ENCODE assay signal across 6 cellular contexts in genomic region chr12:53230971-53231858, GRCh38. TPM values are rescaled to one million over a fixed set of nuclear protein-coding genes. Genes with fewer than 3 reads are reported as not detected.
DNase-seq lines count a peak whose midpoint lies in the region; ATAC-seq and TF ChIP-seq lines count a peak whose summit lies in the region.

No MANE protein-coding gene starts in this region.

- peak overlapping the region; percentile 77 to 90 for H3K27ac ChIP-seq in ovary

- TF ChIP-seq CTCF in HFF-Myc (IDR thresholded peaks at IDR 0.05; ENCODE audit: low read depth, low read length, missing control alignments) (no peak), choroid plexus epithelial cell (conservative IDR thresholded peaks at IDR 0.05; ENCODE audit: low read depth, low read length) (no peak), ovary (IDR thresholded peaks at IDR 0.05) (no peak)

- no peaks in the 10 kb centered on the region for H3K36me3 ChIP-seq in ovary

- H3K4me1 ChIP-seq in ovary (ENCODE audit: insufficient read depth), result peaks cover 19% of the 10 kb centered on the region

- DNase-seq in HFF-Myc (ENCODE audit: extremely low read depth, low read depth) (no peak), choroid plexus epithelial cell (ENCODE audit: low read depth) (no peak), ovary (no peak), pons (ENCODE audit: low spot score) (no peak)
- DNase-seq in stimulated activated CD4-positive, alpha-beta T cell treated with anti-CD3 and anti-CD28 coated beads, Interleukin-2, amount 100 ng/mL, for 48 hours, result no peak

- intact Hi-C loops in ovary (cut with DNase I), result no loop called here

- no peak for ATAC-seq in HG03520 (IDR thresholded peaks at IDR 0.05; ENCODE audit: unreplicated experiment)

- TF ChIP-seq POLR2A in ovary (IDR thresholded peaks at IDR 0.05), result no peak

- no peaks in the 10 kb centered on the region for H3K27me3 ChIP-seq in ovary

- no peak for TF ChIP-seq EP300 in ovary (IDR thresholded peaks at IDR 0.05)

- no peaks in the 10 kb centered on the region for H3K9me3 ChIP-seq in ovary

- WGBS in ovary, 3 donors, result 42 to 44% (median 43%) methylated on average over 16 to 19 of the region's 19 CpGs

- H3K4me3 ChIP-seq in HFF-Myc (replicated peaks; ENCODE audit: low read depth, low read length) (peak overlapping the region; percentile 62), choroid plexus epithelial cell (ENCODE audit: low read depth, low read length) (peak overlapping the region; percentile 59), ovary (peak overlapping the region; percentile 68)

RNA-seq across cellular contexts. Expression of gene RARG, which starts 0.8 kb away (rescaled TPM):
- 10 to 100 TPM in 6 of 7 donors, 1 to 10 TPM in 1; 8.7 to 37.0 (median 31.7) TPM for total RNA-seq in ovary
- polyA plus RNA-seq in ovary, result 10 to 100 TPM; 18.8 to 22.0 TPM

RNA-seq across cellular contexts. Expression of gene ITGB7, which starts 24.2 kb away (rescaled TPM):
- 1 to 10 TPM in 6 of 7 donors, under 1 TPM in 1; 0.96 to 2.9 (median 1.7) TPM for total RNA-seq in ovary
- 1 to 10 TPM in 1 of 2 donors, under 1 TPM in 1; 0.45 to 3.1 TPM for polyA plus RNA-seq in ovary

RNA-seq across cellular contexts. Expression of gene ESPL1, which starts 36.9 kb away (rescaled TPM):
- total RNA-seq in ovary, result 1 to 10 TPM in 1 of 7 donors, under 1 TPM in 6; 0.11 to 1.6 (median 0.24) TPM
- polyA plus RNA-seq in ovary, result under 1 TPM; 0.37 to 0.40 TPM

RNA-seq across cellular contexts. Expression of gene CSAD, which starts 50.5 kb away (rescaled TPM):
- total RNA-seq in ovary, result 10 to 100 TPM; 24.4 to 36.0 (median 28.0) TPM
- 10 to 100 TPM; 19.8 to 29.5 TPM for polyA plus RNA-seq in ovary

RNA-seq across cellular contexts. Expression of gene ZNF740, which starts 50.7 kb away (rescaled TPM):
- 10 to 100 TPM in 6 of 7 donors, 1 to 10 TPM in 1; 9.7 to 56.9 (median 46.4) TPM for total RNA-seq in ovary
- polyA plus RNA-seq in ovary, result 10 to 100 TPM; 14.6 to 23.6 TPM
